In genomic region chr10:98173258-98173657, GRCh38 we compare ENCODE assay signal across 15 cellular contexts.
"Had no signal": no experiment of that assay in that cellular context is flagged by ENCODE, and none has a peak within 500 bp of the region (broad histone marks: within the 10 kb centered on the region; RNA-seq: fewer than 3 reads in every experiment).

No MANE protein-coding gene starts in this region.

- H3K9me3 Mint-ChIP-seq: activated naive CD4-positive, alpha-beta T cell treated with anti-CD3 and anti-CD28 coated beads for 36 hours; T-cell had no signal

- H3K27me3 ChIP-seq: adrenal gland, ovary, stomach had no signal

- H3K27ac ChIP-seq: adrenal gland, left ventricle myocardium inferior, ovary, stomach had no signal

- H3K27me3 Mint-ChIP-seq: T-cell had no signal

- H3K36me3 ChIP-seq: adrenal gland, left ventricle myocardium inferior, ovary had no signal

- H3K4me1 ChIP-seq: adrenal gland had no signal

- H3K4me3 ChIP-seq: adrenal gland, left ventricle myocardium inferior, ovary, stomach had no signal

- H3K9me3 ChIP-seq: adrenal gland, left ventricle myocardium inferior, ovary, stomach had no signal

- H3K27ac Mint-ChIP-seq: activated naive CD4-positive, alpha-beta T cell treated with anti-CD3 and anti-CD28 coated beads for 36 hours; nephron; T-cell had no signal

- H3K4me3 Mint-ChIP-seq: activated naive CD4-positive, alpha-beta T cell treated with anti-CD3 and anti-CD28 coated beads for 36 hours; nephron; T-cell had no signal

- DNase-seq: activated CD4-positive, alpha-beta T cell treated with anti-CD3 and anti-CD28 coated beads for 4 hours; activated naive CD4-positive, alpha-beta T cell treated with anti-CD3 and anti-CD28 coated beads for 36 hours; adrenal gland; central memory CD4-positive, alpha-beta T cell; cortex of kidney; effector memory CD4-positive, alpha-beta T cell; hippocampal formation; left ventricle myocardium inferior; mesenchymal stem cell; ovary; stimulated activated CD4-positive, alpha-beta T cell treated with anti-CD3 and anti-CD28 coated beads, Interleukin-15, amount 100 ng/mL, for 24 hours; stomach; T-cell; T1000 had no signal
